In the genomic region with DNA sequence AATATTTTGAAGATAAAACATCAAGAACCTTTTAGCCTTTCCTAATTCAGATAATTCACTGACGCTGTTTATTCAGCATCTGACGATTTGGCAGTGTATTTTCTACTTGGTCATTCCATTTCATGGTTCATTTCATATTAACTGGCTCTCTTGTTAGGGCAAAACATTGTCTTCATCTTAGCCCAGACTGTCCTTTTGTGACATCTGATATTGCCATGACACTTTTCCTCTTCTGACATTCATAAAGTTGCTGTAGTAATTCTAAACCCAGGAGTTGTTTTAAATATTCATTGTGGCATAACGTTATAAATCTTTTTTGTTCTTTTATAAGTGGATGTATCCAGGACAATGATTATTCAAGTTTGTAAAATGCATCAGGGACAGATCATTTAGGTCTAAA, we compare ENCODE assay signal across 8 cellular contexts. TPM values are rescaled to one million over a fixed set of nuclear protein-coding genes. Genes with fewer than 3 reads are reported as not detected.
A peak's percentile ranks its signal among the peaks of the same experiment; 100 is the strongest.
DNase-seq lines count a peak whose midpoint lies in the region; ATAC-seq and TF ChIP-seq lines count a peak whose summit lies in the region.

No MANE protein-coding gene starts in this region.

- H3K4me1 Mint-ChIP-seq in osteocyte (ENCODE audit: unreplicated experiment), result peaks cover 37% of the 10 kb centered on the region

- CTCF ChIA-PET in mammary epithelial cell (lab: Charles Lee; ENCODE audit: low non-redundant PET), result no interaction called here

- intact Hi-C loops in mammary epithelial cell (cut with micrococcal nuclease), result loop anchor here (5.0 kb wide), 3 partner anchors 35 to 170 kb away; no protein-coding TSS in a partner anchor
- intact Hi-C loops in uterus (cut with DNase I; ENCODE audit: low total_unique reads), result no loop called here

- dilution Hi-C loops in mammary epithelial cell (cut with HindIII; ENCODE audit: low sequenced_read_pairs), result no loop called here

- in situ Hi-C loops in mammary epithelial cell (cut with MboI; ENCODE audit: low sequenced_read_pairs in 2 of 2), result loop anchor here in 1 of 2 donors (10.0 kb wide), 1 partner anchor 67 kb away; the partner anchor contains the start of gene AP3B1

- H3K27me3 Mint-ChIP-seq in osteocyte (ENCODE audit: unreplicated experiment), result no peaks in the 10 kb centered on the region

- H3K36me3 ChIP-seq in mammary epithelial cell (ENCODE audit: insufficient read depth, low read length) (peaks cover 2% of the 10 kb centered on the region), uterus (no peaks in the 10 kb centered on the region)

- ATAC-seq in GM21737 (IDR thresholded peaks at IDR 0.05; ENCODE audit: unreplicated experiment) (no peak), HG02884 (IDR thresholded peaks at IDR 0.05; ENCODE audit: unreplicated experiment) (no peak)

- DNase-seq in NCI-H2107 treated with DMSO at 0.1 percent for 48 hours (lab: John Stamatoyannopoulos, UW; ENCODE audit: unreplicated experiment) (peak; percentile 40), NCI-H2107 (lab: John Stamatoyannopoulos, UW) (no peak), NB4 (ENCODE audit: low read depth) (no peak), mammary epithelial cell (no peak), osteocyte (ENCODE audit: extremely low spot score, unreplicated experiment) (no peak), uterus (no peak)

- H3K79me2 ChIP-seq in mammary epithelial cell (ENCODE audit: insufficient read depth, low read length), result peaks cover 72% of the 10 kb centered on the region

- H3K9ac ChIP-seq in mammary epithelial cell (ENCODE audit: insufficient read depth, low read length), result no peak overlapping the region

- H3K36me3 Mint-ChIP-seq in osteocyte (ENCODE audit: unreplicated experiment), result no peaks in the 10 kb centered on the region

- H2AFZ ChIP-seq in mammary epithelial cell (ENCODE audit: low read depth, low read length), result no peak overlapping the region

- 89% methylated on average over 3 of the region's 3 CpGs for WGBS in mammary epithelial cell (ENCODE audit: low coverage, missing lambda C conversion rate)

- no peak overlapping the region for H3K27ac ChIP-seq in mammary epithelial cell (ENCODE audit: insufficient read depth, low read depth, low read length)
- no peak overlapping the region for H3K27ac ChIP-seq in uterus

- H3K9me3 Mint-ChIP-seq in osteocyte (ENCODE audit: unreplicated experiment), result no peaks in the 10 kb centered on the region

- TF ChIP-seq CTCF in NB4 (IDR thresholded peaks at IDR 0.05; ENCODE audit: low read depth, low read length) (no peak), mammary epithelial cell (conservative IDR thresholded peaks at IDR 0.05 in 1 of 2, IDR thresholded peaks at IDR 0.05 in 1 of 2; ENCODE audit: extremely low read depth in 1 of 2, insufficient read depth in 1 of 2, low read depth in 1 of 2, low read length in 2 of 2) (no peak), osteocyte (IDR thresholded peaks at IDR 0.05) (no peak), uterus (IDR thresholded peaks at IDR 0.05) (no peak)

- H3K4me1 ChIP-seq in mammary epithelial cell (ENCODE audit: insufficient read depth, low read length) (no peaks in the 10 kb centered on the region), uterus (peaks cover 0 to 5% of the 10 kb centered on the region in 2 donors)

- H3K4me3 ChIP-seq in NB4 (ENCODE audit: low read depth, low read length) (peak overlapping the region; percentile 98), mammary epithelial cell (replicated peaks in 1 of 3; ENCODE audit: insufficient read depth in 1 of 3, low read depth in 2 of 3, low read length in 3 of 3) (peak overlapping the region in 2 of 3 experiments; percentile 95 to 96), uterus (no peak overlapping the region)

- no peak overlapping the region for H3K27ac Mint-ChIP-seq in osteocyte (ENCODE audit: unreplicated experiment)

- H3K4me2 ChIP-seq in mammary epithelial cell (ENCODE audit: insufficient read depth, low read depth, low read length), result peak overlapping the region; percentile 90

- no peaks in the 10 kb centered on the region for H3K9me3 ChIP-seq in mammary epithelial cell (replicated peaks; ENCODE audit: insufficient read depth, low read length)
- H3K9me3 ChIP-seq in uterus, result no peaks in the 10 kb centered on the region

- BruUV-seq in mammary epithelial cell (replicated peaks; lab: Mats Ljungman, UMichigan), result no TSS peak

- H3K27me3 ChIP-seq in mammary epithelial cell (ENCODE audit: insufficient read depth, low read length) (no peaks in the 10 kb centered on the region), uterus (no peaks in the 10 kb centered on the region)

- TF ChIP-seq POLR2A in NB4 (IDR thresholded peaks at IDR 0.05; ENCODE audit: extremely low read depth, insufficient read length) (no peak), uterus (IDR thresholded peaks at IDR 0.05) (no peak)

- H4K20me1 ChIP-seq in mammary epithelial cell (ENCODE audit: insufficient read depth, low read length), result no peaks in the 10 kb centered on the region

- H3K4me3 Mint-ChIP-seq in osteocyte (ENCODE audit: unreplicated experiment), result peak overlapping the region; percentile 96

RNA-seq across cellular contexts. Expression of gene SCAMP1, which starts 1.8 kb away (rescaled TPM):
- total RNA-seq in mammary epithelial cell (100 to 1,000 TPM in 1 of 2 donors, 10 to 100 TPM in 1; 48.8 to 126 TPM), osteocyte (45.0 and 50.9 TPM in 2 replicates), uterus (10 to 100 TPM; 14.9 to 94.1 (median 58.6) TPM)
- polyA plus RNA-seq in mammary epithelial cell, result 27.6 TPM
- polyA minus RNA-seq in mammary epithelial cell, result 43.2 TPM

Comparison
In these comparisons a context has a peak if more than half of its experiments do, and no peak if none do; other contexts are left out.
1. H3K4me3 ChIP-seq: peak in NB4 (single experiment) and mammary epithelial cell (2 of 3); none in uterus (0 of 2).